17 cellular contexts compared by ENCODE assay signal in genomic region chr14:97726661-97727060, GRCh38.
A peak's percentile ranks its signal among the peaks of the same experiment; 100 is the strongest.
DNase-seq lines count a peak whose midpoint lies in the region; ATAC-seq and TF ChIP-seq lines count a peak whose summit lies in the region.
"Had no signal": no experiment of that assay in that cellular context is flagged by ENCODE, and none has a peak within 500 bp of the region (broad histone marks: within the 10 kb centered on the region; RNA-seq: fewer than 3 reads in every experiment).

No MANE protein-coding gene starts in this region.

- H3K27ac Mint-ChIP-seq in T-helper 1 cell treated with Interleukin-12 subunit alpha and Interleukin-12 subunit beta and Interleukin-4 antibody, amounts not matched to agents 30 μg/mL and 1 μg/mL, for 36 hours: peak overlapping the region; percentile 10
- H3K27ac Mint-ChIP-seq in activated naive CD8-positive, alpha-beta T cell: peak overlapping the region; percentile 54
- no peak overlapping the region for H3K27ac Mint-ChIP-seq in activated naive CD8-positive, alpha-beta T cell treated with anti-CD3 and anti-CD28 coated beads, Interleukin-2, amount 50 U/mL, for 24 hours
- H3K27ac Mint-ChIP-seq in activated T-helper 17 cell treated with anti-CD3 and anti-CD28 coated beads, Interleukin-2, amount 50 U/mL, for 72 hours: peak overlapping the region; percentile 8

- H3K27me3 Mint-ChIP-seq in T-helper 1 cell treated with Interleukin-12 subunit alpha and Interleukin-12 subunit beta and Interleukin-4 antibody, amounts not matched to agents 30 μg/mL and 1 μg/mL, for 36 hours (ENCODE audit: low read depth): no peaks in the 10 kb centered on the region
- H3K27me3 Mint-ChIP-seq in activated naive CD8-positive, alpha-beta T cell: no peaks in the 10 kb centered on the region
- H3K27me3 Mint-ChIP-seq in activated naive CD8-positive, alpha-beta T cell treated with anti-CD3 and anti-CD28 coated beads, Interleukin-2, amount 50 U/mL, for 24 hours: no peaks in the 10 kb centered on the region
- no peaks in the 10 kb centered on the region for H3K27me3 Mint-ChIP-seq in activated T-helper 17 cell treated with anti-CD3 and anti-CD28 coated beads, Interleukin-2, amount 50 U/mL, for 72 hours

- H3K4me3 ChIP-seq in neutrophil (ENCODE audit: low read depth in 1 of 2, low read length in 1 of 2) (no peak overlapping the region), uterus (no peak overlapping the region)
- H3K4me3 ChIP-seq: HAP-1 had no signal

- TF ChIP-seq CTCF in neutrophil (IDR thresholded peaks at IDR 0.05) (no peak), uterus (IDR thresholded peaks at IDR 0.05) (no peak)

- TF ChIP-seq POLR2A in uterus (IDR thresholded peaks at IDR 0.05): no peak

- H3K9me3 Mint-ChIP-seq in T-helper 1 cell treated with Interleukin-12 subunit alpha and Interleukin-12 subunit beta and Interleukin-4 antibody, amounts not matched to agents 30 μg/mL and 1 μg/mL, for 36 hours: peaks cover 4% of the 10 kb centered on the region
- H3K9me3 Mint-ChIP-seq in activated naive CD8-positive, alpha-beta T cell (ENCODE audit: low read depth): no peaks in the 10 kb centered on the region
- peaks cover 12% of the 10 kb centered on the region for H3K9me3 Mint-ChIP-seq in activated naive CD8-positive, alpha-beta T cell treated with anti-CD3 and anti-CD28 coated beads, Interleukin-2, amount 50 U/mL, for 24 hours
- H3K9me3 Mint-ChIP-seq in activated T-helper 17 cell treated with anti-CD3 and anti-CD28 coated beads, Interleukin-2, amount 50 U/mL, for 72 hours: peaks cover 3% of the 10 kb centered on the region

- intact Hi-C loops in uterus (cut with DNase I; ENCODE audit: low total_unique reads): no loop called here

- peaks cover 44% of the 10 kb centered on the region for H3K4me1 Mint-ChIP-seq in T-helper 1 cell treated with Interleukin-12 subunit alpha and Interleukin-12 subunit beta and Interleukin-4 antibody, amounts not matched to agents 30 μg/mL and 1 μg/mL, for 36 hours (ENCODE audit: low read depth)
- peaks cover 77% of the 10 kb centered on the region for H3K4me1 Mint-ChIP-seq in activated naive CD8-positive, alpha-beta T cell (ENCODE audit: low read depth)
- H3K4me1 Mint-ChIP-seq in activated naive CD8-positive, alpha-beta T cell treated with anti-CD3 and anti-CD28 coated beads, Interleukin-2, amount 50 U/mL, for 24 hours: peaks cover 54% of the 10 kb centered on the region
- peaks cover 44% of the 10 kb centered on the region for H3K4me1 Mint-ChIP-seq in activated T-helper 17 cell treated with anti-CD3 and anti-CD28 coated beads, Interleukin-2, amount 50 U/mL, for 72 hours

- H3K4me3 Mint-ChIP-seq in T-helper 1 cell treated with Interleukin-12 subunit alpha and Interleukin-12 subunit beta and Interleukin-4 antibody, amounts not matched to agents 30 μg/mL and 1 μg/mL, for 36 hours: no peak overlapping the region
- no peak overlapping the region for H3K4me3 Mint-ChIP-seq in activated naive CD8-positive, alpha-beta T cell
- H3K4me3 Mint-ChIP-seq in activated naive CD8-positive, alpha-beta T cell treated with anti-CD3 and anti-CD28 coated beads, Interleukin-2, amount 50 U/mL, for 24 hours: no peak overlapping the region
- no peak overlapping the region for H3K4me3 Mint-ChIP-seq in activated T-helper 17 cell treated with anti-CD3 and anti-CD28 coated beads, Interleukin-2, amount 50 U/mL, for 72 hours

- H3K36me3 ChIP-seq in neutrophil (no peaks in the 10 kb centered on the region), uterus (no peaks in the 10 kb centered on the region)
- H3K36me3 ChIP-seq: HAP-1 had no signal

- no peak for ATAC-seq in activated naive CD8-positive, alpha-beta T cell treated with anti-CD3 and anti-CD28 coated beads, Interleukin-2, amount 50 U/mL, for 24 hours
- no peak for ATAC-seq in activated T-helper 17 cell treated with anti-CD3 and anti-CD28 coated beads, Interleukin-2, amount 50 U/mL, for 72 hours (replicated peaks)
- ATAC-seq: Panc1 had no signal

- H3K27ac ChIP-seq in neutrophil: peak overlapping the region; percentile 16
- no peak overlapping the region for H3K27ac ChIP-seq in uterus
- H3K27ac ChIP-seq: 22Rv1 had no signal

- peaks cover 7% of the 10 kb centered on the region for H3K27me3 ChIP-seq in neutrophil
- H3K27me3 ChIP-seq in uterus: no peaks in the 10 kb centered on the region

- H3K36me3 Mint-ChIP-seq in T-helper 1 cell treated with Interleukin-12 subunit alpha and Interleukin-12 subunit beta and Interleukin-4 antibody, amounts not matched to agents 30 μg/mL and 1 μg/mL, for 36 hours (ENCODE audit: low read depth): peaks cover 8% of the 10 kb centered on the region
- peaks cover 2% of the 10 kb centered on the region for H3K36me3 Mint-ChIP-seq in activated naive CD8-positive, alpha-beta T cell
- no peaks in the 10 kb centered on the region for H3K36me3 Mint-ChIP-seq in activated naive CD8-positive, alpha-beta T cell treated with anti-CD3 and anti-CD28 coated beads, Interleukin-2, amount 50 U/mL, for 24 hours (ENCODE audit: low read depth)
- no peaks in the 10 kb centered on the region for H3K36me3 Mint-ChIP-seq in activated T-helper 17 cell treated with anti-CD3 and anti-CD28 coated beads, Interleukin-2, amount 50 U/mL, for 72 hours (ENCODE audit: low read depth)

- H3K4me1 ChIP-seq in neutrophil (ENCODE audit: control insufficient read depth in 1 of 2, insufficient read depth in 1 of 2, low read depth in 1 of 2, low read length in 1 of 2) (peaks cover 15 to 26% of the 10 kb centered on the region in 2 experiments), uterus (no peaks in the 10 kb centered on the region)
- H3K4me1 ChIP-seq: HAP-1 had no signal

- DNase-seq in T-helper 1 cell (no peak), GM03348 (ENCODE audit: low spot score) (no peak), uterus (no peak)
- DNase-seq in activated naive CD8-positive, alpha-beta T cell treated with anti-CD3 and anti-CD28 coated beads, Interleukin-2, amount 50 U/mL, for 24 hours: no peak
- DNase-seq: COR-L47, DMS153, Karpas-422, NCI-H1417, NCI-H2029, NCI-H510A treated with DMSO at 0.1 percent for 48 hours had no signal

- H3K9me3 ChIP-seq in neutrophil: no peaks in the 10 kb centered on the region
- no peaks in the 10 kb centered on the region for H3K9me3 ChIP-seq in uterus
- H3K9me3 ChIP-seq: HAP-1 had no signal
